In genomic region chr22:49139492-49140151, GRCh38 we compare ENCODE assay signal across 20 cellular contexts.
"Had no signal": no experiment of that assay in that cellular context is flagged by ENCODE, and none has a peak within 500 bp of the region (broad histone marks: within the 10 kb centered on the region; RNA-seq: fewer than 3 reads in every experiment).

No MANE protein-coding gene starts in this region.

- ATAC-seq: activated CD4-positive, alpha-beta T cell treated with anti-CD3 and anti-CD28 coated beads for 36 hours; activated CD8-positive, alpha-beta memory T cell treated with anti-CD3 and anti-CD28 coated beads, Interleukin-2, amount 10 ng/mL, durations not matched to agents 7 days and 5 days; activated CD8-positive, alpha-beta T cell treated with anti-CD3 and anti-CD28 coated beads, Interleukin-2, amount 10 ng/mL, durations not matched to agents 7 days and 5 days; gastroesophageal sphincter; left ventricle myocardium superior; natural killer cell; right cardiac atrium; stimulated activated naive CD8-positive, alpha-beta T cell treated with anti-CD3 and anti-CD28 coated beads, Interleukin-15, amount 100 ng/mL, for 72 hours had no signal

- H3K27me3 ChIP-seq: ascending aorta, cardiac muscle cell, hepatocyte, neural progenitor cell had no signal

- H2AFZ ChIP-seq: hepatocyte, neural progenitor cell had no signal

- H3K9me3 ChIP-seq: ascending aorta, gastroesophageal sphincter had no signal

- H3K4me1 ChIP-seq: ascending aorta, gastroesophageal sphincter, neural progenitor cell had no signal

- DNase-seq: activated CD4-positive, alpha-beta T cell treated with anti-CD3 and anti-CD28 coated beads for 36 hours; activated CD4-positive, CD25-positive, alpha-beta regulatory T cell; activated CD8-positive, alpha-beta memory T cell treated with anti-CD3 and anti-CD28 coated beads, Interleukin-2, amount 10 ng/mL, durations not matched to agents 7 days and 5 days; activated CD8-positive, alpha-beta T cell treated with anti-CD3 and anti-CD28 coated beads, Interleukin-2, amount 10 ng/mL, durations not matched to agents 7 days and 5 days; activated naive CD4-positive, alpha-beta T cell treated with anti-CD3 and anti-CD28 coated beads for 36 hours; activated naive CD8-positive, alpha-beta T cell treated with anti-CD3 and anti-CD28 coated beads for 36 hours; cortex of kidney; islet precursor cell; left ventricle myocardium superior; natural killer cell; right cardiac atrium; stimulated activated naive CD8-positive, alpha-beta T cell treated with anti-CD3 and anti-CD28 coated beads, Interleukin-15, amount 100 ng/mL, for 72 hours; substantia nigra; T-helper 1 cell had no signal

- H3K4me2 ChIP-seq: hepatocyte, neural progenitor cell had no signal

- H3K9ac ChIP-seq: neural progenitor cell had no signal

- FAIRE-seq: endothelial cell of umbilical vein had no signal

- H3K4me3 ChIP-seq: ascending aorta, cardiac muscle cell, gastroesophageal sphincter, hepatocyte, neural progenitor cell had no signal

- H3K79me2 ChIP-seq: hepatocyte had no signal

- H3K36me3 ChIP-seq: ascending aorta, cardiac muscle cell, gastroesophageal sphincter, neural progenitor cell had no signal

- H3K27ac ChIP-seq: ascending aorta, cardiac muscle cell, gastroesophageal sphincter, hepatocyte, neural progenitor cell had no signal
